9 cellular contexts compared by ENCODE assay signal in genomic region chr3:81581966-81582599, GRCh38.
DNase-seq lines count a peak whose midpoint lies in the region; ATAC-seq and TF ChIP-seq lines count a peak whose summit lies in the region.
"Had no signal": no experiment of that assay in that cellular context is flagged by ENCODE, and none has a peak within 500 bp of the region (broad histone marks: within the 10 kb centered on the region; RNA-seq: fewer than 3 reads in every experiment).

No MANE protein-coding gene starts in this region.

- H3K79me2 ChIP-seq in OCI-LY3 (ENCODE audit: low read length): no peaks in the 10 kb centered on the region

- no peaks in the 10 kb centered on the region for H3K4me1 ChIP-seq in OCI-LY3 (ENCODE audit: low read length)
- H3K4me1 ChIP-seq: BLaER1 had no signal

- H2AFZ ChIP-seq in OCI-LY3 (ENCODE audit: low read depth, low read length): no peak overlapping the region

- no peak overlapping the region for H3K27ac ChIP-seq in OCI-LY3 (ENCODE audit: low read length)
- H3K27ac ChIP-seq: BLaER1 had no signal

- H4K20me1 ChIP-seq in OCI-LY3 (ENCODE audit: insufficient read depth, low read length): no peaks in the 10 kb centered on the region
- H4K20me1 ChIP-seq: BLaER1 had no signal

- H3K36me3 ChIP-seq in OCI-LY3 (replicated peaks; ENCODE audit: low read depth, low read length): no peaks in the 10 kb centered on the region

- H3K9me3 ChIP-seq in OCI-LY3 (ENCODE audit: insufficient read depth, low read length): no peaks in the 10 kb centered on the region
- H3K9me3 ChIP-seq: BLaER1 had no signal

- H3K27me3 ChIP-seq in OCI-LY3 (ENCODE audit: low read depth, low read length): no peaks in the 10 kb centered on the region
- H3K27me3 ChIP-seq: BLaER1 had no signal

- peak overlapping the region; percentile 24 for H3K4me2 ChIP-seq in OCI-LY3 (ENCODE audit: low read length)
- H3K4me2 ChIP-seq: BLaER1 had no signal

- no peak overlapping the region for H3K9ac ChIP-seq in OCI-LY3 (ENCODE audit: low read length)
- H3K9ac ChIP-seq: BLaER1 had no signal

- peak; percentile 93 for TF ChIP-seq CTCF in OCI-LY3 (IDR thresholded peaks at IDR 0.05; ENCODE audit: low read depth, low read length)

- DNase-seq in DMS53 (lab: John Stamatoyannopoulos, UW): peak; percentile 50
- DNase-seq in DMS53 treated with DMSO at 0.1 percent for 48 hours (lab: John Stamatoyannopoulos, UW; ENCODE audit: unreplicated experiment): no peak
- peak; percentile 36 for DNase-seq in dedifferentiated amniotic fluid mesenchymal stem cell (ENCODE audit: extremely low spot score)
- peak; percentile 52 for DNase-seq in myocyte (ENCODE audit: low read depth)
- no peak for DNase-seq in KG1 (lab: John Stamatoyannopoulos, UW)

- ATAC-seq in GM18502 (IDR thresholded peaks at IDR 0.05; ENCODE audit: poor library complexity, unreplicated experiment) (peak; percentile 90), HG02852 (IDR thresholded peaks at IDR 0.05; ENCODE audit: unreplicated experiment) (peak; percentile 87)

- no peak overlapping the region for H3K4me3 ChIP-seq in OCI-LY3 (ENCODE audit: low read length)
- H3K4me3 ChIP-seq: BLaER1 had no signal

Comparison
In these comparisons a context has a peak if more than half of its experiments do, and no peak if none do; other contexts are left out.
1. DNase-seq: peak in DMS53 (single experiment), dedifferentiated amniotic fluid mesenchymal stem cell (single experiment) and myocyte (single experiment); none in DMS53 treated with DMSO at 0.1 percent for 48 hours (single experiment) and KG1 (single experiment).